Comparison of ENCODE assay signal across 1 cellular context in the genomic region with DNA sequence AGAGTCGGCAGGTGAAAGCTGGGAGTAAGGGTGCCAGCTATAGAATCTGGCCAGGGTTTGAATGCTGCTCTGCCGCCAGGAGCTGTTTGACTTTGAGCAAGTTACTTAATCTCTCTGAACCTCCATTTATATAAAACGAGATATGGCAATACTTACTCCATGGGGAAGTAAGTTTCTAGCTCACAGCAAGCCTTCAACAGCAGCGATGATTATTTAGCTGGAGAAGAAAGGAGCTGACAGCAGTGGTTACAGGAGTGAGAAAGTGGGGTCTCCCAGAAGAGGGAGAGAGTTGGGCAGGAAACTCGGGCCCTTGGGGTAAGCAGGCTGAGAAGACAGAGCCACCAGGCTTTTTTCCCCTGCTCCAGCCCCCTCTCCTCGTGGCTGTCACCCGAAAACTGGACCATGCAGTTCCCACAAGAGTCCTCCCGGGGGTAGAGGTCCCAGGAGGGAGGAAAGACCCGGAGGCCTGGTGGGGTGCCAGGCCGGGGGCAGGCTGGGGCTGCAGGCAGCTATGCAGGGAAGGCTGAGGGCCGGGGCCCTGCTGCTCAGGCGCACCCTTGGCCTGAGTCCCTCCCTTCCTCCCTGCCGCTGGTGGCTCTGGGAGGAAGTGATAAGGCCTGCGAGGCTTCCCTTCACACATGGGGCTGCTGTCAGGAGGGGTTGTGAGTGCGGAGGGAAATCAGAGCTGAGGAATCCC.
TF ChIP-seq lines count a peak whose summit lies in the region.

No MANE protein-coding gene starts in this region.

TF ChIP-seq in H1, 55 proteins besides CTCF, POLR2A, EP300 and RAD21:
- no peak for TF ChIP-seq RNF2 (IDR thresholded peaks at IDR 0.05; ENCODE audit: borderline replicate concordance, low read depth, low read length, missing control alignments, poor library complexity, severe bottlenecking)
- TF ChIP-seq CHD7 (IDR thresholded peaks at IDR 0.05; ENCODE audit: insufficient replicate concordance, low read length): no peak
- no peak for TF ChIP-seq ASH2L (IDR thresholded peaks at IDR 0.05; ENCODE audit: low read length)
- TF ChIP-seq CTBP2 (IDR thresholded peaks at IDR 0.05; ENCODE audit: borderline replicate concordance, insufficient read depth, insufficient read length, low read length): no peak
- TF ChIP-seq SRF (IDR thresholded peaks at IDR 0.05; ENCODE audit: low read depth, low read length): no peak
- no peak for TF ChIP-seq POU5F1 (IDR thresholded peaks at IDR 0.05; ENCODE audit: low read depth, low read length)
- no peak for TF ChIP-seq CHD2 (IDR thresholded peaks at IDR 0.05; ENCODE audit: low read length)
- TF ChIP-seq CBX5 (IDR thresholded peaks at IDR 0.05; ENCODE audit: low read depth, low read length): no peak
- TF ChIP-seq, protein P1, sequence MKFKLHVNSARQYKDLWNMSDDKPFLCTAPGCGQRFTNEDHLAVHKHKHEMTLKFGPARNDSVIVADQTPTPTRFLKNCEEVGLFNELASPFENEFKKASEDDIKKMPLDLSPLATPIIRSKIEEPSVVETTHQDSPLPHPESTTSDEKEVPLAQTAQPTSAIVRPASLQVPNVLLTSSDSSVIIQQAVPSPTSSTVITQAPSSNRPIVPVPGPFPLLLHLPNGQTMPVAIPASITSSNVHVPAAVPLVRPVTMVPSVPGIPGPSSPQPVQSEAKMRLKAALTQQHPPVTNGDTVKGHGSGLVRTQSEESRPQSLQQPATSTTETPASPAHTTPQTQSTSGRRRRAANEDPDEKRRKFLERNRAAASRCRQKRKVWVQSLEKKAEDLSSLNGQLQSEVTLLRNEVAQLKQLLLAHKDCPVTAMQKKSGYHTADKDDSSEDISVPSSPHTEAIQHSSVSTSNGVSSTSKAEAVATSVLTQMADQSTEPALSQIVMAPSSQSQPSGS (IDR thresholded peaks at IDR 0.05; ENCODE audit: low read length): no peak
- TF ChIP-seq TAF1 (IDR thresholded peaks at IDR 0.05; ENCODE audit: low read depth, low read length): no peak
- no peak for TF ChIP-seq GABPA (IDR thresholded peaks at IDR 0.05; ENCODE audit: borderline replicate concordance, insufficient read depth, low read length)
- TF ChIP-seq YY1 (IDR thresholded peaks at IDR 0.05; ENCODE audit: low read depth, low read length): no peak
